Comparison of ENCODE assay signal across 31 cellular contexts in the genomic region with DNA sequence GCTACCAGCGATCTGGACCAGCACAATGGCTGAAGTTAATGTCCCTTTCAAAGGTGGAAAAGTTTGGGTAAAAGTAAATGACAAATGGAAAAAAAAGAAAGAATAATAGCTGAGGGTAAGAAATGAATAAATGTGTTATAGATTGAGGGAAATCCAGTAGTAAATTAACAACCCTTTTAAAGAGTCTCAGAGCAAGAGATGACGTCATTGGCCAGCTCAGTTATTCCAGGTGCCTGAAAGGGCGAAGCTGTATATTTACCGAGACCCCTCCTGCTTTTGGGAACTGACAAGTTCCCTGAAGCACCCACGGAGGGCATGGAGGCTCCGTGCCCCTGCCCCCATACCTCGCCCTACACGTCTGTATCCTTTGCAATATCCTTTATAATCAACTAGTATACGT. TPM values are rescaled to one million over a fixed set of nuclear protein-coding genes. Genes with fewer than 3 reads are reported as not detected.
"Had no signal": no experiment of that assay in that cellular context is flagged by ENCODE, and none has a peak within 500 bp of the region (broad histone marks: within the 10 kb centered on the region; RNA-seq: fewer than 3 reads in every experiment).

No MANE protein-coding gene starts in this region.

- H3K9me3 ChIP-seq: ovary, psoas muscle, spleen, suprapubic skin, testis, tibial artery, transverse colon, upper lobe of right lung, uterus had no signal

- H3K27ac Mint-ChIP-seq: natural killer cell; nephron; neural progenitor cell; progenitor cell of endocrine pancreas; stimulated activated memory B cell treated with anti-CD40 and anti-IgM and Interleukin-4, amounts not matched to agents 10 μg/mL and 1 μg/mL and 100 μg/mL, for 72 hours; stimulated activated naive CD8-positive, alpha-beta T cell treated with anti-CD3 and anti-CD28 coated beads, Interleukin-15, amount 100 ng/mL, for 72 hours; type B pancreatic cell had no signal

- ATAC-seq: natural killer cell; psoas muscle; right cardiac atrium; sciatic nerve; stimulated activated memory B cell treated with anti-CD40 and anti-IgM and Interleukin-4, amounts not matched to agents 10 μg/mL and 1 μg/mL and 100 μg/mL, for 72 hours; stimulated activated naive CD8-positive, alpha-beta T cell treated with anti-CD3 and anti-CD28 coated beads, Interleukin-15, amount 100 ng/mL, for 72 hours; stimulated activated naive CD8-positive, alpha-beta T cell treated with anti-CD3 and anti-CD28 coated beads, Interleukin-15, Interleukin-2, amounts not matched to agents 100 U/mL and 50 U/mL, for 24 hours; upper lobe of right lung had no signal

- H3K4me1 ChIP-seq: neural progenitor cell, parathyroid adenoma, psoas muscle, spleen, suprapubic skin, testis, tibial artery, transverse colon, upper lobe of right lung, uterus had no signal

- H3K79me2 ChIP-seq: parathyroid adenoma had no signal

- H3K9ac ChIP-seq: neural progenitor cell, parathyroid adenoma had no signal

- H3K36me3 ChIP-seq: neural progenitor cell, ovary, spleen, suprapubic skin, tibial artery, transverse colon, upper lobe of right lung, uterus had no signal

- H3K27me3 ChIP-seq: neural progenitor cell, ovary, testis, uterus had no signal

- H3K4me3 ChIP-seq: neural progenitor cell, ovary, psoas muscle, skin epidermis, smooth muscle cell, spleen, suprapubic skin, testis, tibial artery, transverse colon, upper lobe of right lung, uterus had no signal

- H3K27ac ChIP-seq: neural progenitor cell, ovary, parathyroid adenoma, psoas muscle, skin epidermis, spleen, suprapubic skin, testis, tibial artery, transverse colon, upper lobe of right lung, uterus had no signal

- H3K36me3 Mint-ChIP-seq: natural killer cell; neural progenitor cell; stimulated activated memory B cell treated with anti-CD40 and anti-IgM and Interleukin-4, amounts not matched to agents 10 μg/mL and 1 μg/mL and 100 μg/mL, for 72 hours; type B pancreatic cell had no signal

- H3K4me1 Mint-ChIP-seq: natural killer cell; nephron; neural progenitor cell; stimulated activated memory B cell treated with anti-CD40 and anti-IgM and Interleukin-4, amounts not matched to agents 10 μg/mL and 1 μg/mL and 100 μg/mL, for 72 hours; stimulated activated naive CD8-positive, alpha-beta T cell treated with anti-CD3 and anti-CD28 coated beads, Interleukin-15, amount 100 ng/mL, for 72 hours had no signal

- H2AFZ ChIP-seq: neural progenitor cell, parathyroid adenoma had no signal

- DNase-seq: natural killer cell; occipital lobe; ovary; posterior cingulate gyrus; psoas muscle; right cardiac atrium; spleen; stimulated activated CD4-positive, alpha-beta T cell treated with anti-CD3 and anti-CD28 coated beads, Interleukin-12 subunit alpha, Interleukin-12 subunit beta, amount 100 ng/mL, for 4 hours; stimulated activated CD4-positive, alpha-beta T cell treated with anti-CD3 and anti-CD28 coated beads, Interleukin-1b, Interleukin-23, amount 100 ng/mL, for 48 hours; stimulated activated CD4-positive, alpha-beta T cell treated with anti-CD3 and anti-CD28 coated beads, Interleukin-4, amount 100 ng/mL, for 1 hour; stimulated activated CD4-positive, alpha-beta T cell treated with anti-CD3 and anti-CD28 coated beads, Interleukin-4, amount 100 ng/mL, for 4 hours; stimulated activated CD8-positive, alpha-beta memory T cell treated with anti-CD3 and anti-CD28 coated beads, Interleukin-4, amount 100 ng/mL, for 48 hours; stimulated activated naive CD4-positive, alpha-beta T cell; stimulated activated naive CD8-positive, alpha-beta T cell treated with anti-CD3 and anti-CD28 coated beads, Interleukin-15, amount 100 ng/mL, for 72 hours; stimulated activated naive CD8-positive, alpha-beta T cell treated with anti-CD3 and anti-CD28 coated beads, Interleukin-15, Interleukin-2, amounts not matched to agents 100 U/mL and 50 U/mL, for 24 hours; substantia nigra; testis; tibial artery; transverse colon; upper lobe of right lung; uterus had no signal

- H3K4me3 Mint-ChIP-seq: natural killer cell; nephron; neural progenitor cell; stimulated activated memory B cell treated with anti-CD40 and anti-IgM and Interleukin-4, amounts not matched to agents 10 μg/mL and 1 μg/mL and 100 μg/mL, for 72 hours; stimulated activated naive CD8-positive, alpha-beta T cell treated with anti-CD3 and anti-CD28 coated beads, Interleukin-15, amount 100 ng/mL, for 72 hours; type B pancreatic cell had no signal

- H3K9me3 Mint-ChIP-seq: natural killer cell; nephron; neural progenitor cell; stimulated activated memory B cell treated with anti-CD40 and anti-IgM and Interleukin-4, amounts not matched to agents 10 μg/mL and 1 μg/mL and 100 μg/mL, for 72 hours; stimulated activated naive CD8-positive, alpha-beta T cell treated with anti-CD3 and anti-CD28 coated beads, Interleukin-15, amount 100 ng/mL, for 72 hours; type B pancreatic cell had no signal

- H3K4me2 ChIP-seq: neural progenitor cell, smooth muscle cell had no signal

- H3K27me3 Mint-ChIP-seq: stimulated activated memory B cell treated with anti-CD40 and anti-IgM and Interleukin-4, amounts not matched to agents 10 μg/mL and 1 μg/mL and 100 μg/mL, for 72 hours had no signal

RNA-seq across cellular contexts. Expression of gene KCNJ6, which starts 40.5 kb away (rescaled TPM):
- total RNA-seq: natural killer cell, ovary, psoas muscle, sciatic nerve, suprapubic skin had no signal
- polyA plus RNA-seq: right cardiac atrium had no signal
